In genomic region chr19:5540208-5540607, GRCh38 we compare ENCODE assay signal across 23 cellular contexts. TPM values are rescaled to one million over a fixed set of nuclear protein-coding genes. Genes with fewer than 3 reads are reported as not detected.
DNase-seq lines count a peak whose midpoint lies in the region; ATAC-seq, FAIRE-seq and TF ChIP-seq lines count a peak whose summit lies in the region.
"Had no signal": no experiment of that assay in that cellular context is flagged by ENCODE, and none has a peak within 500 bp of the region (broad histone marks: within the 10 kb centered on the region; RNA-seq: fewer than 3 reads in every experiment).

No MANE protein-coding gene starts in this region.

- H3K9me2 ChIP-seq in neural cell (ENCODE audit: insufficient read depth, low read length), result no peaks in the 10 kb centered on the region

- H3K4me3 ChIP-seq in HepG2 (replicated peaks in 1 of 3; ENCODE audit: insufficient read depth in 1 of 3, low read depth in 2 of 3, low read length in 3 of 3), result no peak overlapping the region
- H3K4me3 ChIP-seq in right lobe of liver, result no peak overlapping the region
- no peak overlapping the region for H3K4me3 ChIP-seq in neural cell (ENCODE audit: low read length)
- H3K4me3 ChIP-seq in uterus, result no peak overlapping the region
- H3K4me3 ChIP-seq: A549; BLaER1 treated with 17β-estradiol and CSF1 and Interleukin-3, amounts not matched to agents 10 nM and 100 nM had no signal

- intact Hi-C loops in activated naive CD4-positive, alpha-beta T cell treated with anti-CD3 and anti-CD28 coated beads for 36 hours (cut with micrococcal nuclease), result no loop called here
- intact Hi-C loops in HepG2 (cut with micrococcal nuclease; ENCODE audit: unreplicated experiment), result no loop called here
- intact Hi-C loops in right lobe of liver (cut with DNase I), result no loop called here
- intact Hi-C loops in uterus (cut with DNase I; ENCODE audit: low total_unique reads), result no loop called here

- no peak for TF ChIP-seq RAD21 in HepG2 (CRISPR knock-in tag; IDR thresholded peaks at IDR 0.05)
- TF ChIP-seq RAD21 in neural cell (conservative IDR thresholded peaks at IDR 0.05), result no peak

- TF ChIP-seq POLR2A in HepG2 (IDR thresholded peaks at IDR 0.05; ENCODE audit: insufficient read depth in 1 of 2, low read depth in 2 of 2, low read length in 2 of 2), result no peak
- no peak for TF ChIP-seq POLR2A in right lobe of liver (IDR thresholded peaks at IDR 0.05)
- TF ChIP-seq POLR2A in uterus (IDR thresholded peaks at IDR 0.05), result no peak

- 71% methylated on average over 9 of the region's 10 CpGs for WGBS in HepG2 (ENCODE audit: low lambda C conversion rate)
- WGBS in right lobe of liver (ENCODE audit: insufficient coverage, low coverage, low lambda C conversion rate, missing lambda C conversion rate), result 68% methylated on average over 7 of the region's 10 CpGs

- peak overlapping the region; percentile 59 for H3K27ac Mint-ChIP-seq in activated naive CD4-positive, alpha-beta T cell treated with anti-CD3 and anti-CD28 coated beads for 36 hours
- no peak overlapping the region for H3K27ac Mint-ChIP-seq in activated naive CD4-positive, alpha-beta T cell treated with anti-CD3 and anti-CD28 coated beads, Interleukin-2, amount 50 U/mL, for 72 hours
- H3K27ac Mint-ChIP-seq: B cell; CD4-positive, alpha-beta T cell; CD8-positive, alpha-beta T cell had no signal

- POLR2A ChIA-PET in HepG2 (lab: Yijun Ruan, JAX), result no interaction called here

- CTCF ChIA-PET in activated naive CD4-positive, alpha-beta T cell treated with anti-CD3 and anti-CD28 coated beads for 36 hours (lab: Charles Lee), result no interaction called here
- CTCF ChIA-PET in HepG2 (lab: Yijun Ruan, JAX; ENCODE audit: low intra/inter-chr PET ratio, low total read pairs), result no interaction called here

- H3K4me1 Mint-ChIP-seq in activated naive CD4-positive, alpha-beta T cell treated with anti-CD3 and anti-CD28 coated beads for 36 hours (ENCODE audit: low read depth), result no peaks in the 10 kb centered on the region
- H3K4me1 Mint-ChIP-seq: B cell had no signal

- in situ Hi-C loops in HepG2 (cut with HindIII; ENCODE audit: extremely low pct_ligation_motif_present, low pct_unique_long_range_greater_than_20kb), result loop anchor here (5.0 kb wide), 1 partner anchor 37 kb away; no protein-coding TSS in a partner anchor

- no peak for TF ChIP-seq CTCF in HepG2 (CRISPR knock-in tag; IDR thresholded peaks at IDR 0.05)
- no peak for TF ChIP-seq CTCF in right lobe of liver (IDR thresholded peaks at IDR 0.05)
- TF ChIP-seq CTCF in neural cell (IDR thresholded peaks at IDR 0.05; ENCODE audit: poor library complexity, severe bottlenecking), result no peak
- no peak for TF ChIP-seq CTCF in uterus (IDR thresholded peaks at IDR 0.05)

- peaks cover 0 to 1% of the 10 kb centered on the region in 2 experiments; a peak in 1 of 5 replicates for H3K27me3 ChIP-seq in HepG2 (ENCODE audit: control insufficient read depth in 1 of 2, insufficient read depth in 2 of 2, low read length in 2 of 2)
- no peaks in the 10 kb centered on the region for H3K27me3 ChIP-seq in right lobe of liver
- H3K27me3 ChIP-seq in neural cell (ENCODE audit: insufficient read depth, low read depth, low read length), result no peaks in the 10 kb centered on the region
- H3K27me3 ChIP-seq in uterus, result no peaks in the 10 kb centered on the region
- H3K27me3 ChIP-seq: BLaER1 treated with 17β-estradiol and CSF1 and Interleukin-3, amounts not matched to agents 10 nM and 100 nM had no signal

- H3K79me2 ChIP-seq in HepG2 (ENCODE audit: insufficient read depth, low read length) (no peaks in the 10 kb centered on the region), neural cell (replicated peaks; ENCODE audit: insufficient read depth, low read length) (no peaks in the 10 kb centered on the region)

- no peaks in the 10 kb centered on the region for H3K36me3 Mint-ChIP-seq in activated naive CD4-positive, alpha-beta T cell treated with anti-CD3 and anti-CD28 coated beads for 36 hours (ENCODE audit: low read depth)
- H3K36me3 Mint-ChIP-seq in activated naive CD4-positive, alpha-beta T cell treated with anti-CD3 and anti-CD28 coated beads, Interleukin-2, amount 50 U/mL, for 72 hours, result peaks cover 8 to 10% of the 10 kb centered on the region in 2 donors
- H3K36me3 Mint-ChIP-seq: CD8-positive, alpha-beta T cell had no signal

- H2AFZ ChIP-seq in HepG2 (ENCODE audit: low read length), result no peak overlapping the region
- no peak overlapping the region for H2AFZ ChIP-seq in neural cell (ENCODE audit: low read depth, low read length)

- H3K4me1 ChIP-seq in HepG2 (ENCODE audit: insufficient read depth, low read length) (no peaks in the 10 kb centered on the region), right lobe of liver (no peaks in the 10 kb centered on the region), uterus (peaks cover 0 to 4% of the 10 kb centered on the region in 2 donors)
- H3K4me1 ChIP-seq: Caco-2 had no signal

- TF ChIP-seq EP300 in HepG2 (IDR thresholded peaks at IDR 0.05; ENCODE audit: low read depth in 2 of 2, low read length in 2 of 2) (no peak), HepG2 (CRISPR knock-in tag; IDR thresholded peaks at IDR 0.05; ENCODE audit: borderline replicate concordance) (no peak), neural cell (conservative IDR thresholded peaks at IDR 0.05; ENCODE audit: poor library complexity, severe bottlenecking) (no peak)

- no peak for FAIRE-seq in HepG2 (lab: Jason Lieb, UNC)
- FAIRE-seq: A549, D721Med, G401.6, GM12891, GM19239 had no signal

- peaks cover 4% of the 10 kb centered on the region for H3K9me3 Mint-ChIP-seq in activated naive CD4-positive, alpha-beta T cell treated with anti-CD3 and anti-CD28 coated beads for 36 hours
- peaks cover 1 to 6% of the 10 kb centered on the region in 2 donors for H3K9me3 Mint-ChIP-seq in activated naive CD4-positive, alpha-beta T cell treated with anti-CD3 and anti-CD28 coated beads, Interleukin-2, amount 50 U/mL, for 72 hours
- H3K9me3 Mint-ChIP-seq: CD4-positive, alpha-beta T cell had no signal

- H3F3A ChIP-seq in neural cell (ENCODE audit: insufficient read depth, low read length, poor library complexity, severe bottlenecking), result peaks cover 3% of the 10 kb centered on the region

- no peak for ATAC-seq in activated naive CD4-positive, alpha-beta T cell treated with anti-CD3 and anti-CD28 coated beads, Interleukin-2, amount 50 U/mL, for 72 hours
- ATAC-seq in HepG2 (no peak), right lobe of liver (no peak)
- ATAC-seq: CD8-positive, alpha-beta T cell had no signal

- no peak overlapping the region for H3K4me3 Mint-ChIP-seq in activated naive CD4-positive, alpha-beta T cell treated with anti-CD3 and anti-CD28 coated beads for 36 hours
- H3K4me3 Mint-ChIP-seq: B cell; CD4-positive, alpha-beta T cell; CD8-positive, alpha-beta T cell had no signal

- H3K27ac ChIP-seq in HepG2 (ENCODE audit: extremely low read length, insufficient read depth, low read length) (no peak overlapping the region), right lobe of liver (no peak overlapping the region), neural cell (ENCODE audit: low read length) (peak overlapping the region; percentile 77), uterus (no peak overlapping the region)
- H3K27ac ChIP-seq: 22Rv1; A549; BLaER1 treated with 17β-estradiol and CSF1 and Interleukin-3, amounts not matched to agents 10 nM and 100 nM; C4-2B had no signal

- H4K20me1 ChIP-seq in HepG2 (ENCODE audit: insufficient read depth, low read length) (no peaks in the 10 kb centered on the region), neural cell (ENCODE audit: insufficient read depth) (no peaks in the 10 kb centered on the region)
- H4K20me1 ChIP-seq: BLaER1 treated with 17β-estradiol and CSF1 and Interleukin-3, amounts not matched to agents 10 nM and 100 nM had no signal

- H3K4me2 ChIP-seq in HepG2 (ENCODE audit: low read depth, low read length) (no peak overlapping the region), neural cell (ENCODE audit: low read length) (no peak overlapping the region)
- H3K4me2 ChIP-seq: A549 had no signal

- BruUV-seq in HepG2 (replicated peaks; lab: Mats Ljungman, UMichigan), result no TSS peak

- peaks cover 4% of the 10 kb centered on the region for H3K9me3 ChIP-seq in HepG2 (ENCODE audit: low read length)
- H3K9me3 ChIP-seq in right lobe of liver, result peaks cover 0 to 2% (median 0%) of the 10 kb centered on the region in 4 donors
- no peaks in the 10 kb centered on the region for H3K9me3 ChIP-seq in neural cell (ENCODE audit: low read length)
- H3K9me3 ChIP-seq in uterus, result peaks cover 0 to 3% of the 10 kb centered on the region in 2 donors

- H3K36me3 ChIP-seq in HepG2 (replicated peaks in 1 of 2; ENCODE audit: control insufficient read depth in 1 of 2, insufficient read depth in 2 of 2, low read length in 2 of 2) (no peaks in the 10 kb centered on the region), right lobe of liver (no peaks in the 10 kb centered on the region), neural cell (ENCODE audit: insufficient read depth, low read length) (no peaks in the 10 kb centered on the region), uterus (no peaks in the 10 kb centered on the region)
- H3K36me3 ChIP-seq: BLaER1 treated with 17β-estradiol and CSF1 and Interleukin-3, amounts not matched to agents 10 nM and 100 nM had no signal

- H3K27me3 Mint-ChIP-seq in activated naive CD4-positive, alpha-beta T cell treated with anti-CD3 and anti-CD28 coated beads for 36 hours (ENCODE audit: low read depth), result peaks cover 17% of the 10 kb centered on the region

- DNase-seq in activated naive CD4-positive, alpha-beta T cell treated with anti-CD3 and anti-CD28 coated beads for 36 hours, result no peak
- DNase-seq in activated naive CD4-positive, alpha-beta T cell treated with anti-CD3 and anti-CD28 coated beads, Interleukin-2, amount 50 U/mL, for 72 hours (ENCODE audit: low spot score in 2 of 2), result no peak
- DNase-seq in HepG2 (ENCODE audit: low spot score), result no peak
- no peak for DNase-seq in right lobe of liver
- no peak for DNase-seq in NCI-H1694 treated with DMSO at 0.1 percent for 48 hours (lab: John Stamatoyannopoulos, UW)
- no peak for DNase-seq in uterus
- DNase-seq: AML-193; Caco-2; Calu3; CD4-positive, alpha-beta T cell; CD8-positive, alpha-beta T cell; DMS79 treated with DMSO at 0.1 percent for 48 hours; GF-D8 had no signal

- H3K9ac ChIP-seq in HepG2 (ENCODE audit: insufficient read depth, low read depth, low read length), result no peak overlapping the region
- peak overlapping the region; percentile 57 for H3K9ac ChIP-seq in neural cell (ENCODE audit: low read length)

RNA-seq across cellular contexts. Expression of gene TINCR, which starts 27.5 kb away (rescaled TPM):
- 1 to 10 TPM in 1 of 2 experiments, under 1 TPM in 1; 0.83 to 1.0 TPM for total RNA-seq in activated naive CD4-positive, alpha-beta T cell treated with anti-CD3 and anti-CD28 coated beads for 36 hours
- 1 to 10 TPM in 1 of 2 donors, under 1 TPM in 1; 0.82 to 1.7 TPM for total RNA-seq in activated naive CD4-positive, alpha-beta T cell treated with anti-CD3 and anti-CD28 coated beads, Interleukin-2, amount 50 U/mL, for 72 hours
- total RNA-seq in HepG2 (2016; rRNA removed; fragmentation: Illumina TruSeq; extraction: Trizol) (0.04 and 0.33 TPM in 2 replicates), right lobe of liver (under 1 TPM in 1 of 6 experiments, not detected in 5; 0.44 TPM), uterus (1 to 10 TPM in 2 of 4 donors, not detected in 2; 1.2 to 5.3 TPM)
- total RNA-seq in HepG2 (2016; cell fraction: cytosol; rRNA removed; fragmentation: Illumina TruSeq; extraction: Trizol; ENCODE audit: low read depth), result not detected in 2 replicates
- total RNA-seq in HepG2 (2016; cell fraction: insoluble cytoplasmic fraction; rRNA removed; fragmentation: Illumina TruSeq; extraction: Trizol), result 0.28 and 0.39 TPM in 2 replicates
- 0.07 TPM in 1 of 2 replicates, not detected in the other for total RNA-seq in HepG2 (2016; cell fraction: membrane; rRNA removed; fragmentation: Illumina TruSeq; extraction: Trizol)
- total RNA-seq in HepG2 (2016; cell fraction: nucleus; rRNA removed; fragmentation: Illumina TruSeq; extraction: Trizol), result 0.09 TPM in 1 of 2 replicates, not detected in the other
- polyA plus RNA-seq in HepG2 (2011; rRNA removed) (0.17 and 0.30 TPM in 2 replicates), neural cell (0.50 and 2.0 TPM in 2 replicates)
- polyA plus RNA-seq in HepG2 (2011; cell fraction: cytosol; rRNA removed), result 0.15 and 0.22 TPM in 2 replicates
- 0.53 and 0.68 TPM in 2 replicates for polyA plus RNA-seq in HepG2 (2011; cell fraction: nucleus; rRNA removed)
- polyA plus RNA-seq in HepG2 (2012), result 0.08 and 0.59 TPM in 2 replicates
- polyA plus RNA-seq in HepG2 (2016; cell fraction: cytosol; fragmentation: Illumina TruSeq; extraction: Trizol; ENCODE audit: low read depth), result 0.03 and 0.40 TPM in 2 replicates
- polyA plus RNA-seq in HepG2 (2016; cell fraction: insoluble cytoplasmic fraction; fragmentation: Illumina TruSeq; extraction: Trizol; ENCODE audit: low read depth), result 0.17 TPM in 1 of 2 replicates, not detected in the other
- 0.12 and 0.14 TPM in 2 replicates for polyA plus RNA-seq in HepG2 (2016; cell fraction: membrane; fragmentation: Illumina TruSeq; extraction: Trizol; ENCODE audit: low read depth)
- polyA plus RNA-seq in HepG2 (2016; cell fraction: nucleus; fragmentation: Illumina TruSeq; extraction: Trizol; ENCODE audit: insufficient read depth, low read depth), result 0.12 and 0.45 TPM in 2 replicates
- 0.30 and 7.6 TPM in 2 replicates for polyA minus RNA-seq in HepG2 (2011; rRNA and poly(A)+ RNA removed; ENCODE audit: low replicate concordance)
- polyA minus RNA-seq in HepG2 (2011; cell fraction: cytosol; rRNA and poly(A)+ RNA removed), result not detected in 2 replicates
- 0.62 TPM in 1 of 2 replicates, not detected in the other for polyA minus RNA-seq in HepG2 (2011; cell fraction: nucleus; rRNA and poly(A)+ RNA removed)
- polyA minus RNA-seq in neural cell, result 1.7 and 3.2 TPM in 2 replicates
